26 cellular contexts compared by ENCODE assay signal in genomic region chr7:57210871-57211270, GRCh38.
DNase-seq lines count a peak whose midpoint lies in the region; ATAC-seq, FAIRE-seq and TF ChIP-seq lines count a peak whose summit lies in the region.
"Had no signal": no experiment of that assay in that cellular context is flagged by ENCODE, and none has a peak within 500 bp of the region (broad histone marks: within the 10 kb centered on the region; RNA-seq: fewer than 3 reads in every experiment).

No MANE protein-coding gene starts in this region.

- TF ChIP-seq CTCF in kidney (IDR thresholded peaks at IDR 0.05; ENCODE audit: borderline replicate concordance, extremely low read depth, insufficient read depth) (no peak), osteocyte (IDR thresholded peaks at IDR 0.05) (no peak), stomach (IDR thresholded peaks at IDR 0.05) (no peak), A673 (conservative IDR thresholded peaks at IDR 0.05; ENCODE audit: low read depth, low read length) (no peak)

- no peaks in the 10 kb centered on the region for H3K27me3 ChIP-seq in stomach
- no peaks in the 10 kb centered on the region for H3K27me3 ChIP-seq in A673 (replicated peaks; ENCODE audit: insufficient read depth, low read depth, low read length, poor library complexity)
- H3K27me3 ChIP-seq: BE2C, BLaER1 had no signal

- CTCF ChIA-PET in A673 (lab: Charles Lee) = no interaction called here

- no peaks in the 10 kb centered on the region for H3K36me3 ChIP-seq in kidney (ENCODE audit: control insufficient read depth in 1 of 2, insufficient read depth in 2 of 2, low read length in 2 of 2)
- H3K36me3 ChIP-seq in stomach = no peaks in the 10 kb centered on the region
- no peaks in the 10 kb centered on the region for H3K36me3 ChIP-seq in A673 (ENCODE audit: insufficient read depth, low read length, poor library complexity, severe bottlenecking)
- H3K36me3 ChIP-seq: BE2C, BLaER1 had no signal

- intact Hi-C loops in kidney (cut with DNase I) (no loop called here), sciatic nerve (cut with DNase I) (no loop called here), stomach (cut with DNase I; ENCODE audit: low total_unique reads) (no loop called here), A673 (cut with micrococcal nuclease; ENCODE audit: unreplicated experiment) (no loop called here)

- H3K27ac Mint-ChIP-seq in osteocyte (ENCODE audit: unreplicated experiment) = no peak overlapping the region
- H3K27ac Mint-ChIP-seq: CD4-positive, alpha-beta memory T cell; CD4-positive, CD25-positive, alpha-beta regulatory T cell; CD8-positive, alpha-beta memory T cell had no signal

- no peak for TF ChIP-seq POLR2A in stomach (IDR thresholded peaks at IDR 0.05)

- BruUV-seq in A673 (replicated peaks; lab: Mats Ljungman, UMichigan) = no TSS peak

- no peak overlapping the region for H3K9ac ChIP-seq in kidney (ENCODE audit: low read length in 2 of 2)
- H3K9ac ChIP-seq: BLaER1 had no signal

- no peak overlapping the region for H3K27ac ChIP-seq in kidney (ENCODE audit: low read depth in 2 of 2, low read length in 2 of 2)
- no peak overlapping the region for H3K27ac ChIP-seq in stomach
- H3K27ac ChIP-seq in A673 (ENCODE audit: low read depth, low read length, poor library complexity, severe bottlenecking) = no peak overlapping the region
- H3K27ac ChIP-seq: 22Rv1, A549, BLaER1 had no signal

- no peak for TF ChIP-seq EP300 in stomach (IDR thresholded peaks at IDR 0.05)

- DNase-seq in kidney (peak; percentile 37), osteocyte (ENCODE audit: extremely low spot score, unreplicated experiment) (peak; percentile 46), sciatic nerve (ENCODE audit: low spot score) (peak; percentile 25), stomach (peak; percentile 3), DMS53 treated with DMSO at 0.1 percent for 48 hours (lab: John Stamatoyannopoulos, UW; ENCODE audit: unreplicated experiment) (no peak), NOMO-1 treated with dmso at 0.1 percent for 144 hours (lab: John Stamatoyannopoulos, UW; ENCODE audit: unreplicated experiment) (no peak), A673 (ENCODE audit: low spot score) (no peak)
- DNase-seq: ACHN; BE2C; C1 segment of cervical spinal cord; CD4-positive, alpha-beta memory T cell; CD4-positive, CD25-positive, alpha-beta regulatory T cell; CD8-positive, alpha-beta memory T cell; COR-L47; DMS 273 treated with DMSO at 0.1 percent for 48 hours; DMS153; DMS53; DMS79 treated with DMSO at 0.1 percent for 48 hours; GF-D8 had no signal

- H3K9me3 ChIP-seq in kidney (ENCODE audit: control insufficient read depth in 1 of 2, low read length in 2 of 2) (peaks cover 5 to 10% of the 10 kb centered on the region in 2 donors), stomach (peaks cover 6 to 85% (median 58%) of the 10 kb centered on the region in 4 donors), A673 (ENCODE audit: low read depth, low read length, poor library complexity, severe bottlenecking) (peaks cover 12% of the 10 kb centered on the region)
- H3K9me3 ChIP-seq: BE2C had no signal

- H3K36me3 Mint-ChIP-seq in osteocyte (ENCODE audit: unreplicated experiment) = no peaks in the 10 kb centered on the region
- H3K36me3 Mint-ChIP-seq: CD14-positive monocyte had no signal

- H3K4me3 Mint-ChIP-seq in osteocyte (ENCODE audit: unreplicated experiment) = no peak overlapping the region
- H3K4me3 Mint-ChIP-seq: CD14-positive monocyte; CD4-positive, alpha-beta memory T cell; CD4-positive, CD25-positive, alpha-beta regulatory T cell; CD8-positive, alpha-beta memory T cell had no signal

- H3K4me1 Mint-ChIP-seq in osteocyte (ENCODE audit: unreplicated experiment) = no peaks in the 10 kb centered on the region
- H3K4me1 Mint-ChIP-seq: CD14-positive monocyte; CD4-positive, alpha-beta memory T cell; CD8-positive, alpha-beta memory T cell had no signal

- 43 to 60% (median 54%) methylated on average over 5 of the region's 5 CpGs for WGBS in stomach, 5 donors

- H3K4me1 ChIP-seq in kidney (ENCODE audit: control insufficient read depth in 1 of 2, insufficient read depth in 1 of 2, low read depth in 1 of 2, low read length in 2 of 2) (no peaks in the 10 kb centered on the region), stomach (no peaks in the 10 kb centered on the region), A673 (ENCODE audit: insufficient read depth, low read length, poor library complexity, severe bottlenecking) (no peaks in the 10 kb centered on the region)
- H3K4me1 ChIP-seq: A549, BE2C, BLaER1 had no signal

- H3K4me3 ChIP-seq in kidney (ENCODE audit: low read length in 2 of 2) = no peak overlapping the region
- no peak overlapping the region for H3K4me3 ChIP-seq in stomach
- H3K4me3 ChIP-seq in A673 (ENCODE audit: low read depth, low read length, poor library complexity, severe bottlenecking) = no peak overlapping the region
- H3K4me3 ChIP-seq: A549, BLaER1 had no signal

- no peaks in the 10 kb centered on the region for H3K27me3 Mint-ChIP-seq in osteocyte (ENCODE audit: unreplicated experiment)
- H3K27me3 Mint-ChIP-seq: CD4-positive, alpha-beta memory T cell; CD4-positive, CD25-positive, alpha-beta regulatory T cell; CD8-positive, alpha-beta memory T cell had no signal

- FAIRE-seq in kidney (lab: Jason Lieb, UNC) = no peak
- FAIRE-seq: A549, G401.6, GM12891, GM19239 had no signal

- POLR2A ChIA-PET in A673 (lab: Charles Lee; ENCODE audit: low non-redundant PET) = no interaction called here

- peaks cover 35% of the 10 kb centered on the region for H3K9me3 Mint-ChIP-seq in osteocyte (ENCODE audit: unreplicated experiment)

- no peak for ATAC-seq in sciatic nerve
- ATAC-seq: A549 had no signal

Comparison
In these comparisons a context has a peak if more than half of its experiments do, and no peak if none do; other contexts are left out.
1. DNase-seq: peak in kidney (single experiment), osteocyte (single experiment), sciatic nerve (single experiment) and stomach (single experiment); none in DMS53 treated with DMSO at 0.1 percent for 48 hours (single experiment), NOMO-1 treated with dmso at 0.1 percent for 144 hours (single experiment) and A673 (single experiment).